In genomic region chr2:96523659-96524481, GRCh38 we compare ENCODE assay signal across 13 cellular contexts.
DNase-seq lines count a peak whose midpoint lies in the region; ATAC-seq and TF ChIP-seq lines count a peak whose summit lies in the region.
"Had no signal": no experiment of that assay in that cellular context is flagged by ENCODE, and none has a peak within 500 bp of the region (broad histone marks: within the 10 kb centered on the region; RNA-seq: fewer than 3 reads in every experiment).

No MANE protein-coding gene starts in this region.

- DNase-seq in AG10803 (ENCODE audit: low read depth) (peak; percentile 96), ELR (ENCODE audit: low read depth) (peak; percentile 7), foreskin fibroblast (peak; percentile 88 to 96), NCI-H1417 treated with DMSO at 0.1 percent for 48 hours (lab: John Stamatoyannopoulos, UW) (no peak), NCI-H446 treated with DMSO at 0.1 percent for 48 hours (lab: John Stamatoyannopoulos, UW) (no peak)
- DNase-seq in T-helper 2 cell treated with Interferon-gamma antibody and Interleukin-4, amounts not matched to agents 5 μg/mL and 100 μg/mL, for 36 hours (ENCODE audit: low spot score), result no peak
- DNase-seq: caudate nucleus; NCI-H524; stimulated activated naive B cell treated with anti-CD40 and anti-IgM and Interleukin-4, amounts not matched to agents 10 μg/mL and 1 μg/mL and 100 μg/mL, for 72 hours had no signal

- H3K27me3 Mint-ChIP-seq in T-helper 2 cell treated with Interferon-gamma antibody and Interleukin-4, amounts not matched to agents 5 μg/mL and 100 μg/mL, for 36 hours (ENCODE audit: low read depth), result no peaks in the 10 kb centered on the region

- ATAC-seq in GM18520 (IDR thresholded peaks at IDR 0.05; ENCODE audit: unreplicated experiment), result no peak
- ATAC-seq in HG02870 (IDR thresholded peaks at IDR 0.05; ENCODE audit: unreplicated experiment), result no peak
- ATAC-seq: HCT116; psoas muscle; stimulated activated naive B cell treated with anti-CD40 and anti-IgM and Interleukin-4, amounts not matched to agents 10 μg/mL and 1 μg/mL and 100 μg/mL, for 72 hours had no signal

- TF ChIP-seq CTCF in AG10803 (conservative IDR thresholded peaks at IDR 0.05; ENCODE audit: low read length) (no peak), foreskin fibroblast (IDR thresholded peaks at IDR 0.05; ENCODE audit: low read depth, low read length) (no peak)

- peaks cover 67% of the 10 kb centered on the region for H3K4me1 Mint-ChIP-seq in T-helper 2 cell treated with Interferon-gamma antibody and Interleukin-4, amounts not matched to agents 5 μg/mL and 100 μg/mL, for 36 hours (ENCODE audit: low read depth)

- no peaks in the 10 kb centered on the region for H3K36me3 Mint-ChIP-seq in T-helper 2 cell treated with Interferon-gamma antibody and Interleukin-4, amounts not matched to agents 5 μg/mL and 100 μg/mL, for 36 hours (ENCODE audit: low read depth)
- H3K36me3 Mint-ChIP-seq: stimulated activated naive B cell treated with anti-CD40 and anti-IgM and Interleukin-4, amounts not matched to agents 10 μg/mL and 1 μg/mL and 100 μg/mL, for 72 hours had no signal

- H3K27ac Mint-ChIP-seq in T-helper 2 cell treated with Interferon-gamma antibody and Interleukin-4, amounts not matched to agents 5 μg/mL and 100 μg/mL, for 36 hours, result peak overlapping the region; percentile 41
- H3K27ac Mint-ChIP-seq: stimulated activated naive B cell treated with anti-CD40 and anti-IgM and Interleukin-4, amounts not matched to agents 10 μg/mL and 1 μg/mL and 100 μg/mL, for 72 hours had no signal

- H3K4me3 ChIP-seq in AG10803 (ENCODE audit: low read length), result no peak overlapping the region
- H3K4me3 ChIP-seq in foreskin fibroblast (ENCODE audit: low read depth in 1 of 2, low read length in 2 of 2), result peak overlapping the region in 1 of 2 donors; percentile 10
- H3K4me3 ChIP-seq: psoas muscle had no signal

- H3K9me3 Mint-ChIP-seq in T-helper 2 cell treated with Interferon-gamma antibody and Interleukin-4, amounts not matched to agents 5 μg/mL and 100 μg/mL, for 36 hours, result no peaks in the 10 kb centered on the region
- H3K9me3 Mint-ChIP-seq: stimulated activated naive B cell treated with anti-CD40 and anti-IgM and Interleukin-4, amounts not matched to agents 10 μg/mL and 1 μg/mL and 100 μg/mL, for 72 hours had no signal

- H3K4me3 Mint-ChIP-seq in T-helper 2 cell treated with Interferon-gamma antibody and Interleukin-4, amounts not matched to agents 5 μg/mL and 100 μg/mL, for 36 hours, result peak overlapping the region; percentile 35
- H3K4me3 Mint-ChIP-seq: stimulated activated naive B cell treated with anti-CD40 and anti-IgM and Interleukin-4, amounts not matched to agents 10 μg/mL and 1 μg/mL and 100 μg/mL, for 72 hours had no signal

Comparison
In these comparisons a context has a peak if more than half of its experiments do, and no peak if none do; other contexts are left out.
1. DNase-seq: peak in AG10803 (single experiment), ELR (single experiment) and foreskin fibroblast (2 of 2); none in T-helper 2 cell treated with Interferon-gamma antibody and Interleukin-4, amounts not matched to agents 5 μg/mL and 100 μg/mL, for 36 hours (single experiment), NCI-H1417 treated with DMSO at 0.1 percent for 48 hours (single experiment) and NCI-H446 treated with DMSO at 0.1 percent for 48 hours (single experiment).